In genomic region chr3:139677341-139678155, GRCh38 we compare ENCODE assay signal across 1 cellular context.
TF ChIP-seq lines count a peak whose summit lies in the region.

TSS of gene NMNAT3 (minus strand) at chr3:139677972. CDS start at chr3:139627724, 50,248 bp downstream.

TF ChIP-seq in HepG2, 621 proteins besides CTCF, POLR2A, EP300 and RAD21 (continued from another document and continues in another):
- no peak for TF ChIP-seq REST (IDR thresholded peaks at IDR 0.05; ENCODE audit: borderline replicate concordance in 1 of 2, low read depth in 1 of 2, low read length in 2 of 2)
- no peak for TF ChIP-seq ZNF468 (CRISPR knock-in tag; IDR thresholded peaks at IDR 0.05)
- TF ChIP-seq, protein P1, sequence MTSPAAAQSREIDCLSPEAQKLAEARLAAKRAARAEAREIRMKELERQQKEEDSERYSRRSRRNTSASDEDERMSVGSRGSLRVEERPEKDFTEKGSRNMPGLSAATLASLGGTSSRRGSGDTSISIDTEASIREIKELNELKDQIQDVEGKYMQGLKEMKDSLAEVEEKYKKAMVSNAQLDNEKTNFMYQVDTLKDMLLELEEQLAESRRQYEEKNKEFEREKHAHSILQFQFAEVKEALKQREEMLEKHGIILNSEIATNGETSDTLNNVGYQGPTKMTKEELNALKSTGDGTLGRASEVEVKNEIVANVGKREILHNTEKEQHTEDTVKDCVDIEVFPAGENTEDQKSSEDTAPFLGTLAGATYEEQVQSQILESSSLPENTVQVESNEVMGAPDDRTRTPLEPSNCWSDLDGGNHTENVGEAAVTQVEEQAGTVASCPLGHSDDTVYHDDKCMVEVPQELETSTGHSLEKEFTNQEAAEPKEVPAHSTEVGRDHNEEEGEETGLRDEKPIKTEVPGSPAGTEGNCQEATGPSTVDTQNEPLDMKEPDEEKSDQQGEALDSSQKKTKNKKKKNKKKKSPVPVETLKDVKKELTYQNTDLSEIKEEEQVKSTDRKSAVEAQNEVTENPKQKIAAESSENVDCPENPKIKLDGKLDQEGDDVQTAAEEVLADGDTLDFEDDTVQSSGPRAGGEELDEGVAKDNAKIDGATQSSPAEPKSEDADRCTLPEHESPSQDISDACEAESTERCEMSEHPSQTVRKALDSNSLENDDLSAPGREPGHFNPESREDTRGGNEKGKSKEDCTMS (CRISPR knock-in tag; conservative IDR thresholded peaks at IDR 0.05) = no peak
- TF ChIP-seq ZNF224 (CRISPR knock-in tag; IDR thresholded peaks at IDR 0.05) = peak; percentile 82; the same call in 1 of the 2 replicates
- TF ChIP-seq SKIL (CRISPR knock-in tag; IDR thresholded peaks at IDR 0.05; ENCODE audit: borderline replicate concordance) = peak; percentile 51
- 0 out of 2 replicates have a peak, but pooled peaks have one; percentile 24 for TF ChIP-seq FOXO1 (CRISPR knock-in tag; IDR thresholded peaks at IDR 0.05)
- peak; percentile 79 for TF ChIP-seq ARNTL (CRISPR knock-in tag; IDR thresholded peaks at IDR 0.05)
- peak; percentile 55; the same call in 1 of the 2 replicates for TF ChIP-seq ZNF772 (CRISPR knock-in tag; IDR thresholded peaks at IDR 0.05)
- TF ChIP-seq ZNF83 (CRISPR knock-in tag; IDR thresholded peaks at IDR 0.05; ENCODE audit: borderline replicate concordance) = no peak
- no peak for TF ChIP-seq NR2F6 (IDR thresholded peaks at IDR 0.05)
- peak; percentile 61 for TF ChIP-seq NR2F6 (CRISPR knock-in tag; IDR thresholded peaks at IDR 0.05)
- peak; percentile 66; the same call in 1 of the 2 replicates for TF ChIP-seq ARID5B (CRISPR knock-in tag; IDR thresholded peaks at IDR 0.05)
- TF ChIP-seq, protein P2, sequence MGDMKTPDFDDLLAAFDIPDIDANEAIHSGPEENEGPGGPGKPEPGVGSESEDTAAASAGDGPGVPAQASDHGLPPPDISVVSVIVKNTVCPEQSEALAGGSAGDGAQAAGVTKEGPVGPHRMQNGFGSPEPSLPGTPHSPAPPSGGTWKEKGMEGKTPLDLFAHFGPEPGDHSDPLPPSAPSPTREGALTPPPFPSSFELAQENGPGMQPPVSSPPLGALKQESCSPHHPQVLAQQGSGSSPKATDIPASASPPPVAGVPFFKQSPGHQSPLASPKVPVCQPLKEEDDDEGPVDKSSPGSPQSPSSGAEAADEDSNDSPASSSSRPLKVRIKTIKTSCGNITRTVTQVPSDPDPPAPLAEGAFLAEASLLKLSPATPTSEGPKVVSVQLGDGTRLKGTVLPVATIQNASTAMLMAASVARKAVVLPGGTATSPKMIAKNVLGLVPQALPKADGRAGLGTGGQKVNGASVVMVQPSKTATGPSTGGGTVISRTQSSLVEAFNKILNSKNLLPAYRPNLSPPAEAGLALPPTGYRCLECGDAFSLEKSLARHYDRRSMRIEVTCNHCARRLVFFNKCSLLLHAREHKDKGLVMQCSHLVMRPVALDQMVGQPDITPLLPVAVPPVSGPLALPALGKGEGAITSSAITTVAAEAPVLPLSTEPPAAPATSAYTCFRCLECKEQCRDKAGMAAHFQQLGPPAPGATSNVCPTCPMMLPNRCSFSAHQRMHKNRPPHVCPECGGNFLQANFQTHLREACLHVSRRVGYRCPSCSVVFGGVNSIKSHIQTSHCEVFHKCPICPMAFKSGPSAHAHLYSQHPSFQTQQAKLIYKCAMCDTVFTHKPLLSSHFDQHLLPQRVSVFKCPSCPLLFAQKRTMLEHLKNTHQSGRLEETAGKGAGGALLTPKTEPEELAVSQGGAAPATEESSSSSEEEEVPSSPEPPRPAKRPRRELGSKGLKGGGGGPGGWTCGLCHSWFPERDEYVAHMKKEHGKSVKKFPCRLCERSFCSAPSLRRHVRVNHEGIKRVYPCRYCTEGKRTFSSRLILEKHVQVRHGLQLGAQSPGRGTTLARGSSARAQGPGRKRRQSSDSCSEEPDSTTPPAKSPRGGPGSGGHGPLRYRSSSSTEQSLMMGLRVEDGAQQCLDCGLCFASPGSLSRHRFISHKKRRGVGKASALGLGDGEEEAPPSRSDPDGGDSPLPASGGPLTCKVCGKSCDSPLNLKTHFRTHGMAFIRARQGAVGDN (CRISPR knock-in tag; IDR thresholded peaks at IDR 0.05) = peak; percentile 90
- no peak for TF ChIP-seq ZNF232 (CRISPR knock-in tag; IDR thresholded peaks at IDR 0.05; ENCODE audit: borderline replicate concordance)
- TF ChIP-seq DMAP1 (CRISPR knock-in tag; IDR thresholded peaks at IDR 0.05) = peak; percentile 71; the same call in 1 of the 2 replicates
- peak; percentile 80 for TF ChIP-seq TFE3 (CRISPR knock-in tag; IDR thresholded peaks at IDR 0.05)
- TF ChIP-seq ZNF546 (CRISPR knock-in tag; conservative IDR thresholded peaks at IDR 0.05) = peak; percentile 79; the same call in 1 of the 2 replicates
- TF ChIP-seq ISL2 (CRISPR knock-in tag; IDR thresholded peaks at IDR 0.05) = 0 out of 2 replicates have a peak, but pooled peaks have one; percentile 13
- no peak for TF ChIP-seq GTF2F1 (IDR thresholded peaks at IDR 0.05; ENCODE audit: low read length)
- peak; percentile 82; the same call in 1 of the 2 replicates for TF ChIP-seq HDAC1 (CRISPR knock-in tag; IDR thresholded peaks at IDR 0.05)
- 0 out of 2 replicates have a peak, but pooled peaks have one; percentile 35 for TF ChIP-seq GFI1 (CRISPR knock-in tag; IDR thresholded peaks at IDR 0.05; ENCODE audit: borderline replicate concordance)
- TF ChIP-seq ZNF552 (CRISPR knock-in tag; IDR thresholded peaks at IDR 0.05; ENCODE audit: borderline replicate concordance) = no peak
- TF ChIP-seq CERS6 (CRISPR knock-in tag; IDR thresholded peaks at IDR 0.05) = no peak
- TF ChIP-seq, protein P3, sequence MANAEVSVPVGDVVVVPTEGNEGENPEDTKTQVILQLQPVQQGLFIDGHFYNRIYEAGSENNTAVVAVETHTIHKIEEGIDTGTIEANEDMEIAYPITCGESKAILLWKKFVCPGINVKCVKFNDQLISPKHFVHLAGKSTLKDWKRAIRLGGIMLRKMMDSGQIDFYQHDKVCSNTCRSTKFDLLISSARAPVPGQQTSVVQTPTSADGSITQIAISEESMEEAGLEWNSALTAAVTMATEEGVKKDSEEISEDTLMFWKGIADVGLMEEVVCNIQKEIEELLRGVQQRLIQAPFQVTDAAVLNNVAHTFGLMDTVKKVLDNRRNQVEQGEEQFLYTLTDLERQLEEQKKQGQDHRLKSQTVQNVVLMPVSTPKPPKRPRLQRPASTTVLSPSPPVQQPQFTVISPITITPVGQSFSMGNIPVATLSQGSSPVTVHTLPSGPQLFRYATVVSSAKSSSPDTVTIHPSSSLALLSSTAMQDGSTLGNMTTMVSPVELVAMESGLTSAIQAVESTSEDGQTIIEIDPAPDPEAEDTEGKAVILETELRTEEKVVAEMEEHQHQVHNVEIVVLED (CRISPR knock-in tag; IDR thresholded peaks at IDR 0.05; ENCODE audit: borderline replicate concordance) = peak; percentile 50; the same call in 1 of the 2 replicates
- TF ChIP-seq, protein P4, sequence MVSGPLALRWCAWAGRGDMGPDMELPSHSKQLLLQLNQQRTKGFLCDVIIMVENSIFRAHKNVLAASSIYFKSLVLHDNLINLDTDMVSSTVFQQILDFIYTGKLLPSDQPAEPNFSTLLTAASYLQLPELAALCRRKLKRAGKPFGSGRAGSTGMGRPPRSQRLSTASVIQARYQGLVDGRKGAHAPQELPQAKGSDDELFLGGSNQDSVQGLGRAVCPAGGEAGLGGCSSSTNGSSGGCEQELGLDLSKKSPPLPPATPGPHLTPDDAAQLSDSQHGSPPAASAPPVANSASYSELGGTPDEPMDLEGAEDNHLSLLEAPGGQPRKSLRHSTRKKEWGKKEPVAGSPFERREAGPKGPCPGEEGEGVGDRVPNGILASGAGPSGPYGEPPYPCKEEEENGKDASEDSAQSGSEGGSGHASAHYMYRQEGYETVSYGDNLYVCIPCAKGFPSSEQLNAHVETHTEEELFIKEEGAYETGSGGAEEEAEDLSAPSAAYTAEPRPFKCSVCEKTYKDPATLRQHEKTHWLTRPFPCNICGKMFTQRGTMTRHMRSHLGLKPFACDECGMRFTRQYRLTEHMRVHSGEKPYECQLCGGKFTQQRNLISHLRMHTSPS (CRISPR knock-in tag; IDR thresholded peaks at IDR 0.05; ENCODE audit: low read depth) = no peak
- TF ChIP-seq, protein P5, sequence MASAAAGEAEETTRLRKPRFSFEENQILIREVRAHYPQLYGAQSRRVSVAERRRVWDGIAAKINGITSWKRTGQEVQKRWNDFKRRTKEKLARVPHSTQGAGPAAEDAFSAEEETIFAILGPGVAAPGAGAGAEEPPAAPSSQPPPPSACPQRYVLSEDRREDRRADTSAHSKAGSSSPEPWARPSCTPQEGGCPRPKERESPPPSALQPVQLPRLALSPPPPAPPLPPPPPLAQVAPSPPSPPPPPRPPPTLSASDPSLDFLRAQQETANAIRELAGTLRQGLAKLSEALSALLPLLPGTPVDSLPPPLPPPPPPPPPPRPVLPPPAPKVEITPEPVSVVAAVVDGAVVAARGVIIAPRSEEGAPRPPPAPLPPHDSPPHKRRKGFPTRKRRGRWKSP (CRISPR knock-in tag; IDR thresholded peaks at IDR 0.05) = peak; percentile 90
